10 cellular contexts compared by ENCODE assay signal in the genomic region with DNA sequence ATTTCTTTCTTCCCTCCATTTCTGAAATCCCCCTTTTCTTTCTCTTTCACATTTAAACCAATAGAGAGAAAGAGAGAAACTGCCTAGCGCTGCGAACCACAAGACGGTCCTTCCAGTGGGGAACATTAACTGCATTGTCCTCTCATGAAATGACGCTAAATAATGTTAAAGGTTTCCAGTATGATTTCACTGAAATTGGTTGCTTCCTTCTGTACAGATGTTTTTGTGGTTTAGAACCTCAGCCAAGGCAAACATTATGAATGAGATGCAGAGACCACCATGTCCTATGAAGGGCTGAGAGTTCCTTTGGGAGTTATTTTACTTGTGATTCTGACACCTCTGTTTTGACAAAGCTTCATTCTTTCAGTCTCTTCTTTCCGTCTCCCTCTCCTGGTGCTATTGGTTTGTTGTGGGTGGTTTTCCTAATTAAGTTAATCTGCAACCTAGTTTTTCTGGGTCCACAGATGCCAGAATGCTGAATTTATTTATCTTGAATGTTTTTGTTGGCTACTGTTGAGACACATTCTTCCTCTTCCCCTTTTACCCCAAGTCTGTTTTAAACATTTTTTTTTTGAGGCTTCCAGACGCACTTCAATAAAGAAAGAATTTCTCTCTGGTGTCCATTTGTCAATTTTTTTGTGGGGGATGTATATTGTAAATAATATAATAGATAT. TPM values are rescaled to one million over a fixed set of nuclear protein-coding genes. Genes with fewer than 3 reads are reported as not detected.
DNase-seq lines count a peak whose midpoint lies in the region; TF ChIP-seq lines count a peak whose summit lies in the region.
"Had no signal": no experiment of that assay in that cellular context is flagged by ENCODE, and none has a peak within 500 bp of the region (broad histone marks: within the 10 kb centered on the region; RNA-seq: fewer than 3 reads in every experiment).

No MANE protein-coding gene starts in this region.

- TF ChIP-seq CTCF in neural crest cell (conservative IDR thresholded peaks at IDR 0.05) (no peak), transverse colon (IDR thresholded peaks at IDR 0.05) (no peak)

- peaks cover 20 to 74% (median 46%) of the 10 kb centered on the region in 4 donors for H3K4me1 ChIP-seq in transverse colon
- H3K4me1 ChIP-seq: SJSA1 had no signal

- peak overlapping the region; percentile 54 for H3K27ac Mint-ChIP-seq in neural crest cell (ENCODE audit: unreplicated experiment)

- 41 to 58% methylated on average over 6 of the region's 6 CpGs for WGBS in transverse colon (ENCODE audit: low coverage in 1 of 2), 2 donors

- no peak for TF ChIP-seq EP300 in transverse colon (IDR thresholded peaks at IDR 0.05; ENCODE audit: low read depth)

- TF ChIP-seq POLR2A in transverse colon (IDR thresholded peaks at IDR 0.05), result no peak

- no peak overlapping the region for H3K4me3 Mint-ChIP-seq in neural crest cell

- H3K9me3 Mint-ChIP-seq in neural crest cell, result no peaks in the 10 kb centered on the region

- DNase-seq in NCI-H2227 treated with DMSO at 0.1 percent for 48 hours (lab: John Stamatoyannopoulos, UW) (peak; percentile 12), NCI-H2227 (lab: John Stamatoyannopoulos, UW; ENCODE audit: unreplicated experiment) (no peak), fibroblast of gingiva (ENCODE audit: low read depth) (peak; percentile 83), neural crest cell (ENCODE audit: low read depth, low spot score) (no peak), transverse colon (no peak), NCI-H69 (lab: John Stamatoyannopoulos, UW) (no peak), islet precursor cell (no peak), NCI-H128 (lab: John Stamatoyannopoulos, UW; ENCODE audit: unreplicated experiment) (no peak)

- in situ Hi-C loops in transverse colon (cut with MboI; ENCODE audit: low pct_ligation_motif_present in 1 of 4, low pct_unique_long_range_greater_than_20kb in 1 of 4, low sequenced_read_pairs in 3 of 4), result no loop called here

- H3K36me3 Mint-ChIP-seq in neural crest cell (ENCODE audit: low read depth), result no peaks in the 10 kb centered on the region

- H3K27me3 Mint-ChIP-seq in neural crest cell (ENCODE audit: low read depth), result no peaks in the 10 kb centered on the region

- peak overlapping the region; percentile 2 to 40 (median 35) for H3K27ac ChIP-seq in transverse colon
- H3K27ac ChIP-seq: SJSA1 had no signal

- intact Hi-C loops in transverse colon (cut with DNase I; ENCODE audit: low total_unique reads), result no loop called here

- no peaks in the 10 kb centered on the region for H3K36me3 ChIP-seq in transverse colon
- H3K36me3 ChIP-seq: SJSA1 had no signal

- no peak overlapping the region for H3K4me3 ChIP-seq in transverse colon
- H3K4me3 ChIP-seq: SJSA1 had no signal

- peaks cover 78% of the 10 kb centered on the region for H3K4me1 Mint-ChIP-seq in neural crest cell

- H3K9me3 ChIP-seq in transverse colon, result no peaks in the 10 kb centered on the region
- H3K9me3 ChIP-seq: SJSA1 had no signal

- H3K27me3 ChIP-seq in transverse colon, result no peaks in the 10 kb centered on the region

RNA-seq across cellular contexts. Expression of gene ZBTB16, which starts 52.0 kb away (rescaled TPM):
- total RNA-seq in neural crest cell (36.6 and 39.4 TPM in 2 replicates), transverse colon (100 to 1,000 TPM; 108 to 271 (median 155) TPM)
- total RNA-seq: A172, SJSA1 had no signal

Comparison
In these comparisons a context has a peak if more than half of its experiments do, and no peak if none do; other contexts are left out.
1. DNase-seq: peak in NCI-H2227 treated with DMSO at 0.1 percent for 48 hours (single experiment) and fibroblast of gingiva (single experiment); none in NCI-H2227 (single experiment), neural crest cell (single experiment), transverse colon (single experiment), NCI-H69 (single experiment), islet precursor cell (single experiment) and NCI-H128 (single experiment).